19 cellular contexts compared by ENCODE assay signal in genomic region chr17:64242633-64243032, GRCh38.
"Had no signal": no experiment of that assay in that cellular context is flagged by ENCODE, and none has a peak within 500 bp of the region (broad histone marks: within the 10 kb centered on the region; RNA-seq: fewer than 3 reads in every experiment).

No MANE protein-coding gene starts in this region.

- H3K9me3 Mint-ChIP-seq: memory B cell; natural killer cell treated with Interleukin-12 subunit alpha and Interleukin-12 subunit beta and Interleukin-15 and Interleukin-18, amount 100 ng/mL, for 72 hours had no signal

- H3K36me3 Mint-ChIP-seq: natural killer cell treated with Interleukin-12 subunit alpha and Interleukin-12 subunit beta and Interleukin-15 and Interleukin-18, amount 100 ng/mL, for 72 hours had no signal

- DNase-seq: dermis blood vessel endothelial cell; esophagus squamous epithelium; foreskin fibroblast; glutamatergic neuron; kidney; left cardiac atrium; left ventricle myocardium inferior; lower lobe of right lung; midbrain; stimulated activated CD4-positive, alpha-beta T cell treated with anti-CD3 and anti-CD28 coated beads, Interleukin-2, amount 100 ng/mL, for 24 hours; stimulated activated CD4-positive, alpha-beta T cell treated with anti-CD3 and anti-CD28 coated beads, Interleukin-4, amount 100 ng/mL, for 4 hours; stimulated activated naive CD4-positive, alpha-beta T cell; stomach; substantia nigra; transverse colon had no signal

- H3K27ac Mint-ChIP-seq: memory B cell; natural killer cell treated with Interleukin-12 subunit alpha and Interleukin-12 subunit beta and Interleukin-15 and Interleukin-18, amount 100 ng/mL, for 72 hours had no signal

- H3K27me3 Mint-ChIP-seq: memory B cell; natural killer cell treated with Interleukin-12 subunit alpha and Interleukin-12 subunit beta and Interleukin-15 and Interleukin-18, amount 100 ng/mL, for 72 hours had no signal

- H3K4me3 Mint-ChIP-seq: memory B cell; natural killer cell treated with Interleukin-12 subunit alpha and Interleukin-12 subunit beta and Interleukin-15 and Interleukin-18, amount 100 ng/mL, for 72 hours had no signal

- H3K27ac ChIP-seq: esophagus squamous epithelium, gastroesophageal sphincter, left ventricle myocardium inferior, lower lobe of right lung, stomach, thoracic aorta, transverse colon had no signal
